18 cellular contexts compared by ENCODE assay signal in the genomic region with DNA sequence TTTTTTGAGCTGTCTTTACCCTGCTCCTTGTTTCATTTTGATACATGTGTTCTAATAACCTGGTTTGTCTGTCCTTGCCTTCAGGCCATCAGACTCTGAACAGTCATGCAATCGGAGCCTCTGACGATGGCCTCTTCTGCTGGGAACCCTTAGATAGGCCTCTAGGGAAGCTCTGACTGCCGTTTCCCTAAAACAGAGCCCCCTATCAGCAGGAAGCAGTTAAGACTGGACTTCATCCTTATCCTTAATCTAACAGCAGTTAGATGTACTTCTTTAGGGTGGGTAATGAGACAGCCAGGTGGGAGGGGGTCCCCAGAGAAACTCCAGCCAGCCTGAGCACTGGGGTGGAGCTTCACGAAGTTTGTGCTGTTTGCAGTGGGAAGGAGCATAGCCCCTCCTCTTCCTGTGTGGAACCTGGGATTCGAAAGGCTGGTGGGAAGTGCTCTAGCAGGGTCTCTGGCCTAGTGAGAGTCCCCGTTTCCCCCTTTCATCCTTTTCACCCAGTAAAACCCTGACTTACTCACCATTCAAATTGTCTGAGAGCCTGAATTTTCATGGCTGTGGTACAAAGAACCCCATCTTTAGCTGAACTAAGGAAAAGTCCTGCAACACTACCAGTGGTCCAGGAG. TPM values are rescaled to one million over a fixed set of nuclear protein-coding genes. Genes with fewer than 3 reads are reported as not detected.
"Had no signal": no experiment of that assay in that cellular context is flagged by ENCODE, and none has a peak within 500 bp of the region (broad histone marks: within the 10 kb centered on the region; RNA-seq: fewer than 3 reads in every experiment).

No MANE protein-coding gene starts in this region.

- FAIRE-seq: endothelial cell of umbilical vein had no signal

- H3K79me2 ChIP-seq: parathyroid adenoma had no signal

- DNase-seq: activated B cell treated with CpG ODN at 0.5 μM for 24 hours; activated CD4-positive, alpha-beta T cell treated with anti-CD3 and anti-CD28 coated beads, Interleukin-2, amount 10 ng/mL, durations not matched to agents 7 days and 5 days; activated CD8-positive, alpha-beta memory T cell treated with anti-CD3 and anti-CD28 coated beads for 24 hours; activated naive CD4-positive, alpha-beta T cell treated with anti-CD3 and anti-CD28 coated beads for 36 hours; caudate nucleus; colonic mucosa; gastrocnemius medialis; heart right ventricle; kidney glomerular epithelial cell; stimulated activated CD4-positive, alpha-beta T cell treated with anti-CD3 and anti-CD28 coated beads, Interleukin-4, amount 100 ng/mL, for 1 hour; stimulated activated CD8-positive, alpha-beta memory T cell treated with anti-CD3 and anti-CD28 coated beads, Interleukin-4, amount 100 ng/mL, for 48 hours; stimulated activated naive CD8-positive, alpha-beta T cell treated with anti-CD3 and anti-CD28 coated beads, Interleukin-15, Interleukin-2, amounts not matched to agents 100 U/mL and 50 U/mL, for 24 hours; testis; upper lobe of right lung had no signal

- H3K27ac ChIP-seq: colonic mucosa, gastrocnemius medialis, heart right ventricle, parathyroid adenoma, testis, upper lobe of right lung had no signal

- H3K4me3 ChIP-seq: colonic mucosa, gastrocnemius medialis, heart right ventricle, testis, upper lobe of right lung had no signal

- H3K9ac ChIP-seq: parathyroid adenoma had no signal

- ATAC-seq: gastrocnemius medialis; heart right ventricle; stimulated activated naive CD8-positive, alpha-beta T cell treated with anti-CD3 and anti-CD28 coated beads, Interleukin-15, Interleukin-2, amounts not matched to agents 100 U/mL and 50 U/mL, for 24 hours; upper lobe of right lung had no signal

- H3K4me1 ChIP-seq: colonic mucosa, gastrocnemius medialis, heart right ventricle, parathyroid adenoma, testis, upper lobe of right lung had no signal

- H3K27me3 ChIP-seq: colonic mucosa, gastrocnemius medialis, testis, upper lobe of right lung had no signal

- H3K9me3 ChIP-seq: colonic mucosa, gastrocnemius medialis, testis, upper lobe of right lung had no signal

- H2AFZ ChIP-seq: parathyroid adenoma had no signal

- H3K36me3 ChIP-seq: colonic mucosa, gastrocnemius medialis, heart right ventricle, upper lobe of right lung had no signal

RNA-seq across cellular contexts. Expression of gene SORCS3, which starts 28.4 kb away (rescaled TPM):
- total RNA-seq: activated B cell treated with CpG ODN at 0.5 μM for 24 hours; activated naive CD4-positive, alpha-beta T cell treated with anti-CD3 and anti-CD28 coated beads for 36 hours; endothelial cell of umbilical vein; gastrocnemius medialis; mesenteric fat pad; upper lobe of right lung had no signal
- polyA plus RNA-seq: endothelial cell of umbilical vein, liver had no signal
